Comparison of ENCODE assay signal across 9 cellular contexts in the genomic region with DNA sequence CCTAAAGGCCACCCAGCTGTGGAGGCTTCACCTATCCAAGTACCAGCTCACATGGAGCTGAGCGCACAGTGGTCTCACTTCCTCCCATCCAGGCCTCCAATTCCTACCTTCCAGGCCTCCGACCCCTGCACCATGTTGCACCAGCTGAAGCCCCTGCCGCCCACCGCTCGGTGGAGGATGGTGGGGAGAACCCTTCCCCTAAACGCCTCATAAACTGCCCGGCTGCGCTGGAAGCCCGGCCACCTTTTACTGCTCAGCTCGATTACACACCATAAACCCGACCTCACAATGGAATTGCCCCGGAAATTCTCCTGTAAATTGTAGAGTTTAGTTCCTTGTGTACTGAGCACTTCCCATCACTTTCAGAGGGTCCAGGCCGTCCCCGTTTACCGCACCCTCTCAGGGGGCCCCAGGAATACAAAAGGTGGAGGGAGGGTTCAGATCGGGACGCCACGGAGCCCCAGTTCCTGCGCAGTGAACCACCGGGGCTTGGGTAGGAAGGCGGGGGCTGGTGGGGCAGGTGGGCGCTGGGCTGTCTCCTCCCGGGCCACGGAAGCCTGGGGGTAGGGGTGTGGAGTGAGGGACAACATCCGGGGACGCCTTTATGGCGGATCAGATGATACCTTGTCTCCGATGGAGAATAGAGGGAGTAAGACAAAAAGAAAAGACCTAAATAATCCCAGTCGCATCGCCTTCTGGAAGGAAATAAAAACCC. TPM values are rescaled to one million over a fixed set of nuclear protein-coding genes. Genes with fewer than 3 reads are reported as not detected.
A peak's percentile ranks its signal among the peaks of the same experiment; 100 is the strongest.
DNase-seq lines count a peak whose midpoint lies in the region; FAIRE-seq and TF ChIP-seq lines count a peak whose summit lies in the region.
"Had no signal": no experiment of that assay in that cellular context is flagged by ENCODE, and none has a peak within 500 bp of the region (broad histone marks: within the 10 kb centered on the region; RNA-seq: fewer than 3 reads in every experiment).

No MANE protein-coding gene starts in this region.

- in situ Hi-C loops in transverse colon (cut with MboI; ENCODE audit: low pct_ligation_motif_present in 1 of 4, low pct_unique_long_range_greater_than_20kb in 1 of 4, low sequenced_read_pairs in 3 of 4), result loop anchor here in 3 of 4 donors (5.0 to 25.0 kb wide), 5 partner anchors 786 to 1296 kb away; no protein-coding TSS in a partner anchor

- DNase-seq in activated naive CD8-positive, alpha-beta T cell treated with anti-CD3 and anti-CD28 coated beads for 36 hours, result no peak
- peak; percentile 71 for DNase-seq in kidney
- DNase-seq in transverse colon, result peak; percentile 65
- DNase-seq in NCI-H187 treated with DMSO at 0.1 percent for 48 hours (lab: John Stamatoyannopoulos, UW), result no peak
- DNase-seq in chondrocyte (ENCODE audit: low spot score), result no peak
- DNase-seq: NCI-H2227 treated with DMSO at 0.1 percent for 48 hours had no signal

- H3K9ac ChIP-seq in kidney (ENCODE audit: low read length in 2 of 2), result peak overlapping the region; percentile 64 to 77
- H3K9ac ChIP-seq: parathyroid adenoma had no signal

- H3K27ac ChIP-seq in kidney (ENCODE audit: low read depth in 2 of 2, low read length in 2 of 2) (peak overlapping the region; percentile 96 to 98), transverse colon (peak overlapping the region; percentile 95 to 99 (median 98))
- H3K27ac ChIP-seq: parathyroid adenoma, SJSA1 had no signal

- no peak for TF ChIP-seq EP300 in transverse colon (IDR thresholded peaks at IDR 0.05; ENCODE audit: low read depth)

- H3K36me3 ChIP-seq in kidney (ENCODE audit: control insufficient read depth in 1 of 2, insufficient read depth in 2 of 2, low read length in 2 of 2) (no peaks in the 10 kb centered on the region), transverse colon (no peaks in the 10 kb centered on the region)

- intact Hi-C loops in kidney (cut with DNase I) (loop anchor here (10.0 kb wide), 1 partner anchor 783 kb away; no protein-coding TSS in a partner anchor), transverse colon (cut with DNase I; ENCODE audit: low total_unique reads) (no loop called here)

- no peaks in the 10 kb centered on the region for H3K9me3 Mint-ChIP-seq in activated naive CD8-positive, alpha-beta T cell (ENCODE audit: low read depth)
- no peaks in the 10 kb centered on the region for H3K9me3 Mint-ChIP-seq in activated naive CD8-positive, alpha-beta T cell treated with anti-CD3 and anti-CD28 coated beads for 36 hours
- peaks cover 4% of the 10 kb centered on the region for H3K9me3 Mint-ChIP-seq in chondrocyte (ENCODE audit: low read depth)

- H3K4me1 Mint-ChIP-seq in activated naive CD8-positive, alpha-beta T cell (ENCODE audit: low read depth), result peaks cover 51% of the 10 kb centered on the region
- H3K4me1 Mint-ChIP-seq in activated naive CD8-positive, alpha-beta T cell treated with anti-CD3 and anti-CD28 coated beads for 36 hours, result peaks cover 34% of the 10 kb centered on the region
- H3K4me1 Mint-ChIP-seq in chondrocyte (ENCODE audit: low read depth), result peaks cover 14% of the 10 kb centered on the region

- H3K27ac Mint-ChIP-seq in activated naive CD8-positive, alpha-beta T cell, result peak overlapping the region; percentile 16
- no peak overlapping the region for H3K27ac Mint-ChIP-seq in activated naive CD8-positive, alpha-beta T cell treated with anti-CD3 and anti-CD28 coated beads for 36 hours
- no peak overlapping the region for H3K27ac Mint-ChIP-seq in chondrocyte (ENCODE audit: unreplicated experiment)

- peak overlapping the region; percentile 64 to 86 for H3K4me3 ChIP-seq in kidney (ENCODE audit: low read length in 2 of 2)
- H3K4me3 ChIP-seq in transverse colon, result peak overlapping the region in 3 of 4 donors; percentile 52 to 60 (median 58)
- H3K4me3 ChIP-seq: SJSA1 had no signal

- peaks cover 3% of the 10 kb centered on the region for H3K36me3 Mint-ChIP-seq in activated naive CD8-positive, alpha-beta T cell
- peaks cover 2% of the 10 kb centered on the region for H3K36me3 Mint-ChIP-seq in activated naive CD8-positive, alpha-beta T cell treated with anti-CD3 and anti-CD28 coated beads for 36 hours
- peaks cover 7% of the 10 kb centered on the region for H3K36me3 Mint-ChIP-seq in chondrocyte (ENCODE audit: low read depth)

- WGBS in transverse colon (ENCODE audit: low coverage in 1 of 2), 2 donors, result 29 to 56% methylated on average over 15 to 30 of the region's 30 CpGs

- no peak for FAIRE-seq in kidney (lab: Jason Lieb, UNC)

- TF ChIP-seq CTCF in kidney (IDR thresholded peaks at IDR 0.05; ENCODE audit: borderline replicate concordance, extremely low read depth, insufficient read depth), result no peak
- no peak for TF ChIP-seq CTCF in transverse colon (IDR thresholded peaks at IDR 0.05)
- TF ChIP-seq CTCF in chondrocyte (IDR thresholded peaks at IDR 0.05), result no peak

- peak overlapping the region; percentile 35 for H3K4me3 Mint-ChIP-seq in activated naive CD8-positive, alpha-beta T cell
- H3K4me3 Mint-ChIP-seq in activated naive CD8-positive, alpha-beta T cell treated with anti-CD3 and anti-CD28 coated beads for 36 hours, result no peak overlapping the region
- no peak overlapping the region for H3K4me3 Mint-ChIP-seq in chondrocyte (ENCODE audit: unreplicated experiment)

- H3K27me3 ChIP-seq in transverse colon, result peaks cover 45% of the 10 kb centered on the region
- H3K27me3 ChIP-seq: SJSA1 had no signal

- H3K27me3 Mint-ChIP-seq in activated naive CD8-positive, alpha-beta T cell, result peaks cover 56% of the 10 kb centered on the region
- peaks cover 94% of the 10 kb centered on the region for H3K27me3 Mint-ChIP-seq in activated naive CD8-positive, alpha-beta T cell treated with anti-CD3 and anti-CD28 coated beads for 36 hours
- peaks cover 78% of the 10 kb centered on the region for H3K27me3 Mint-ChIP-seq in chondrocyte (ENCODE audit: low read depth)

- H3K4me1 ChIP-seq in kidney (ENCODE audit: control insufficient read depth in 1 of 2, insufficient read depth in 1 of 2, low read depth in 1 of 2, low read length in 2 of 2), result peaks cover 9 to 19% of the 10 kb centered on the region in 2 donors
- H3K4me1 ChIP-seq in transverse colon, result peaks cover 24 to 64% (median 44%) of the 10 kb centered on the region in 4 donors
- H3K4me1 ChIP-seq: parathyroid adenoma had no signal

- H3K9me3 ChIP-seq in kidney (ENCODE audit: control insufficient read depth in 1 of 2, low read length in 2 of 2) (no peaks in the 10 kb centered on the region), transverse colon (no peaks in the 10 kb centered on the region)
- H3K9me3 ChIP-seq: SJSA1 had no signal

- TF ChIP-seq POLR2A in transverse colon (IDR thresholded peaks at IDR 0.05), result peak; percentile 73

RNA-seq across cellular contexts. Expression of a gene that starts 1.4 kb away (rescaled TPM):
- total RNA-seq in activated naive CD8-positive, alpha-beta T cell treated with anti-CD3 and anti-CD28 coated beads for 36 hours, result not detected
- total RNA-seq in kidney, result 31.3 TPM
- 23.8 TPM for polyA plus RNA-seq in kidney (ENCODE audit: insufficient read depth, low read depth, low replicate concordance)
- total RNA-seq in transverse colon, result 10 to 100 TPM in 3 of 4 donors, 1 to 10 TPM in 1; 7.0 to 22.9 (median 12.8) TPM
- total RNA-seq in chondrocyte, result not detected in 3 replicates

RNA-seq across cellular contexts. Expression of a gene that starts 5.5 kb away (rescaled TPM):
- not detected for total RNA-seq in activated naive CD8-positive, alpha-beta T cell treated with anti-CD3 and anti-CD28 coated beads for 36 hours
- 21.2 TPM for total RNA-seq in kidney
- polyA plus RNA-seq in kidney (ENCODE audit: insufficient read depth, low read depth, low replicate concordance), result 6.3 TPM
- total RNA-seq in transverse colon, result 10 to 100 TPM; 14.1 to 27.3 (median 15.7) TPM
- 9.3 to 12.1 TPM in 2 of 3 replicates, not detected in the other for total RNA-seq in chondrocyte

RNA-seq across cellular contexts. Expression of a gene that starts 7.5 kb away (rescaled TPM):
- total RNA-seq in activated naive CD8-positive, alpha-beta T cell treated with anti-CD3 and anti-CD28 coated beads for 36 hours, result not detected
- 36.8 TPM for total RNA-seq in kidney
- 36.7 TPM for polyA plus RNA-seq in kidney (ENCODE audit: insufficient read depth, low read depth, low replicate concordance)
- total RNA-seq in transverse colon, result 100 to 1,000 TPM in 1 of 4 donors, 10 to 100 TPM in 3; 19.5 to 130 (median 50.6) TPM
- total RNA-seq in chondrocyte, result not detected in 3 replicates

RNA-seq across cellular contexts. Expression of a gene that starts 10.3 kb away (rescaled TPM):
- total RNA-seq in activated naive CD8-positive, alpha-beta T cell treated with anti-CD3 and anti-CD28 coated beads for 36 hours, result not detected
- total RNA-seq in kidney (22.0 TPM), transverse colon (10 to 100 TPM; 12.9 to 27.8 (median 17.3) TPM), chondrocyte (not detected in 3 replicates)
- 1.1 TPM for polyA plus RNA-seq in kidney (ENCODE audit: insufficient read depth, low read depth, low replicate concordance)

RNA-seq across cellular contexts. Expression of a gene that starts 14.4 kb away (rescaled TPM):
- total RNA-seq in activated naive CD8-positive, alpha-beta T cell treated with anti-CD3 and anti-CD28 coated beads for 36 hours, result not detected
- total RNA-seq in kidney (38.0 TPM), transverse colon (10 to 100 TPM; 18.3 to 89.8 (median 31.6) TPM), chondrocyte (not detected in 3 replicates)
- polyA plus RNA-seq in kidney (ENCODE audit: insufficient read depth, low read depth, low replicate concordance), result 19.4 TPM

Comparison
In these comparisons a context has a peak if more than half of its experiments do, and no peak if none do; other contexts are left out.
1. DNase-seq: peak in kidney (single experiment) and transverse colon (single experiment); none in activated naive CD8-positive, alpha-beta T cell treated with anti-CD3 and anti-CD28 coated beads for 36 hours (single experiment), NCI-H187 treated with DMSO at 0.1 percent for 48 hours (single experiment) and chondrocyte (single experiment).
2. RNA of a gene that starts 7.5 kb away (total RNA-seq): 19.5 to 130 TPM in transverse colon and 36.8 TPM in kidney (single experiment); not detected in activated naive CD8-positive, alpha-beta T cell treated with anti-CD3 and anti-CD28 coated beads for 36 hours and not detected in chondrocyte; every median in the first group is over 10 times any median in the second.